17 cellular contexts compared by ENCODE assay signal in genomic region chr1:157497987-157498781, GRCh38. TPM values are rescaled to one million over a fixed set of nuclear protein-coding genes. Genes with fewer than 3 reads are reported as not detected.
DNase-seq lines count a peak whose midpoint lies in the region; ATAC-seq and TF ChIP-seq lines count a peak whose summit lies in the region.
"Had no signal": no experiment of that assay in that cellular context is flagged by ENCODE, and none has a peak within 500 bp of the region (broad histone marks: within the 10 kb centered on the region; RNA-seq: fewer than 3 reads in every experiment).

No MANE protein-coding gene starts in this region.

- no peak overlapping the region for H3K4me3 ChIP-seq in mucosa of descending colon
- no peak overlapping the region for H3K4me3 ChIP-seq in BE2C (ENCODE audit: low read depth, low read length)
- H3K4me3 ChIP-seq: BLaER1 had no signal

- DNase-seq in NCI-H526 (lab: John Stamatoyannopoulos, UW) = peak; percentile 61 to 62
- DNase-seq in activated B cell treated with CpG ODN at 0.5 μM for 24 hours = no peak
- DNase-seq in mucosa of descending colon = peak in 1 of 3 donors; percentile 38
- no peak for DNase-seq in medulla oblongata (ENCODE audit: extremely low spot score)
- no peak for DNase-seq in BE2C
- DNase-seq: Calu3; CD8-positive, alpha-beta memory T cell; DMS 273 treated with DMSO at 0.1 percent for 48 hours; DMS79; HCEC 1CT; HFFc6 had no signal

- ATAC-seq in activated B cell treated with CpG ODN at 0.5 μM for 24 hours (ENCODE audit: low read depth) = no peak
- ATAC-seq in mucosa of descending colon = peak; percentile 74
- ATAC-seq in HG03175 (IDR thresholded peaks at IDR 0.05; ENCODE audit: unreplicated experiment) = no peak
- no peak for ATAC-seq in HG02884 (IDR thresholded peaks at IDR 0.05; ENCODE audit: unreplicated experiment)

- no peaks in the 10 kb centered on the region for H3K9me3 ChIP-seq in mucosa of descending colon
- H3K9me3 ChIP-seq in BE2C = no peaks in the 10 kb centered on the region

- POLR2A ChIA-PET in activated B cell treated with CpG ODN at 0.5 μM for 24 hours (lab: Charles Lee) = no interaction called here

- H3K36me3 Mint-ChIP-seq in activated B cell treated with CpG ODN at 0.5 μM for 24 hours (ENCODE audit: low read depth) = no peaks in the 10 kb centered on the region
- H3K36me3 Mint-ChIP-seq: CD8-positive, alpha-beta memory T cell had no signal

- H3K36me3 ChIP-seq in mucosa of descending colon (ENCODE audit: low read depth) = no peaks in the 10 kb centered on the region
- H3K36me3 ChIP-seq in BE2C = no peaks in the 10 kb centered on the region
- H3K36me3 ChIP-seq: BLaER1 had no signal

- no peak overlapping the region for H3K4me3 Mint-ChIP-seq in activated B cell treated with CpG ODN at 0.5 μM for 24 hours
- H3K4me3 Mint-ChIP-seq: CD8-positive, alpha-beta memory T cell; HFFc6 had no signal

- intact Hi-C loops in activated B cell treated with CpG ODN at 0.5 μM for 24 hours (cut with micrococcal nuclease) = loop anchor here (2.0 to 5.0 kb wide), 2 partner anchors 274 to 407 kb away; no protein-coding TSS in a partner anchor
- intact Hi-C loops in mucosa of descending colon (cut with DNase I, micrococcal nuclease) = no loop called here

- peak overlapping the region; percentile 54 for H3K27ac Mint-ChIP-seq in activated B cell treated with CpG ODN at 0.5 μM for 24 hours
- H3K27ac Mint-ChIP-seq: CD8-positive, alpha-beta memory T cell; HFFc6 had no signal

- H3K4me1 ChIP-seq in mucosa of descending colon (ENCODE audit: low read depth) (peaks cover 11% of the 10 kb centered on the region), BE2C (no peaks in the 10 kb centered on the region)
- H3K4me1 ChIP-seq: BLaER1 had no signal

- no peak for TF ChIP-seq CTCF in activated B cell treated with CpG ODN at 0.5 μM for 24 hours (IDR thresholded peaks at IDR 0.05)
- TF ChIP-seq CTCF in mucosa of descending colon (IDR thresholded peaks at IDR 0.05) = no peak
- TF ChIP-seq CTCF in BE2C (IDR thresholded peaks at IDR 0.05; ENCODE audit: low read depth, low read length) = no peak

- CTCF ChIA-PET in activated B cell treated with CpG ODN at 0.5 μM for 24 hours (lab: Charles Lee) = interaction anchor here (1.4 kb wide), 1 partner anchor 82 kb away, joined by 4 read pairs; no protein-coding TSS in a partner anchor

- H3K27me3 ChIP-seq in BE2C = peaks cover 15% of the 10 kb centered on the region; the same call in 1 of the 2 replicates
- H3K27me3 ChIP-seq: BLaER1 had no signal

- H3K27me3 Mint-ChIP-seq in activated B cell treated with CpG ODN at 0.5 μM for 24 hours = no peaks in the 10 kb centered on the region

- H3K4me1 Mint-ChIP-seq in activated B cell treated with CpG ODN at 0.5 μM for 24 hours = peaks cover 34% of the 10 kb centered on the region

- no peaks in the 10 kb centered on the region for H3K9me3 Mint-ChIP-seq in activated B cell treated with CpG ODN at 0.5 μM for 24 hours
- H3K9me3 Mint-ChIP-seq: CD8-positive, alpha-beta memory T cell; HFFc6 had no signal

RNA-seq across cellular contexts. Expression of gene FCRL5, which starts 54.1 kb away (rescaled TPM):
- total RNA-seq in activated B cell treated with CpG ODN at 0.5 μM for 24 hours (40.4 and 55.4 TPM in 2 replicates), mucosa of descending colon (1 to 10 TPM in 2 of 3 donors, under 1 TPM in 1; 0.95 to 3.3 (median 1.7) TPM)
- not detected for polyA plus RNA-seq in BE2C (2012; ENCODE audit: insufficient read depth, insufficient read length, low read depth)
- total RNA-seq: A673; Calu3; CD8-positive, alpha-beta memory T cell; G401; H4; HFFc6 had no signal
- polyA plus RNA-seq: CD8-positive, alpha-beta memory T cell had no signal

Comparison
In these comparisons a context has a peak if more than half of its experiments do, and no peak if none do; other contexts are left out.
1. DNase-seq: peak in NCI-H526 (2 of 2); none in activated B cell treated with CpG ODN at 0.5 μM for 24 hours (single experiment), medulla oblongata (single experiment) and BE2C (single experiment).